Comparison of ENCODE assay signal across 8 cellular contexts in the genomic region with DNA sequence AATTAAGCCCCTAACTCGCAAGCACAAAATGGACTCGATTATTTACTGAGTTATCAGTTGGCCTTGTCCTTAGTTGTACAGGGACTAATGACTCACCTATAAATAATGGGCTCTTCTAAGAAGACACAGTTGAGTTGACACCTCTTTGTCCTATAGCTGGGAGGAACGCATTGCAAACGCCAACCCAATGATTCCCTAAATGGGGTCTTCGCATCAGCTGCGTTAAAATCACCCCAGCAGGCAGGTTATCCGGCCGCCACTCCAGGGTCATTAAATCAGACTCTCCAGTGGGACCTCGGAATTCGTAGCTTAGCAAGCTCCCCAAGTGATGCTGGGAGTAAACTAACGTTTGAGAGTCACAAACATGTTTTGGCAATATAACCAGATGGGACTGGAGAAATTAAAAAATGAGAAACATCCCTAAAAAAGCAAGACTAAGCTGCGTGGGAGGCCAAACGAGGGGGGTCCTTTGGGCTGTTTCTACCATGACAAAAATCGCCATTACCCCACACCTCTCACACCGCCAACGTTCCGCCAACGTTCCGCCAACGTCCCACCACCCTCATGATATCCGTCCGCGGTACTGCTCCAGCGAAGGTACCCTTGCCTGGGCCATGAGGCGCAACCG. TPM values are rescaled to one million over a fixed set of nuclear protein-coding genes. Genes with fewer than 3 reads are reported as not detected.
A peak's percentile ranks its signal among the peaks of the same experiment; 100 is the strongest.
DNase-seq lines count a peak whose midpoint lies in the region; ATAC-seq and TF ChIP-seq lines count a peak whose summit lies in the region.

No MANE protein-coding gene starts in this region.

- no peaks in the 10 kb centered on the region for H3K27me3 ChIP-seq in right lobe of liver
- H3K27me3 ChIP-seq in tibial artery = no peaks in the 10 kb centered on the region

- H3K36me3 ChIP-seq in right lobe of liver (peaks cover 0 to 11% (median 0%) of the 10 kb centered on the region in 4 donors), tibial artery (peaks cover 0 to 12% (median 8%) of the 10 kb centered on the region in 3 donors)

- ATAC-seq in right lobe of liver (no peak), GM21515 (IDR thresholded peaks at IDR 0.05; ENCODE audit: unreplicated experiment) (no peak), HG02798 (IDR thresholded peaks at IDR 0.05; ENCODE audit: poor library complexity, unreplicated experiment) (no peak)

- CTCF ChIA-PET in AG04449 (lab: Yijun Ruan, JAX) = interaction anchor here (1.0 to 2.4 kb wide), 5 partner anchors 11 to 51 kb away, joined by 3 to 14 read pairs (median 5); no protein-coding TSS in a partner anchor

- H3K4me3 ChIP-seq in AG04449 (ENCODE audit: low read depth, low read length) = peak overlapping the region; percentile 93
- peak overlapping the region; percentile 66 to 88 (median 83) for H3K4me3 ChIP-seq in right lobe of liver
- peak overlapping the region; percentile 78 to 87 for H3K4me3 ChIP-seq in tibial artery

- H3K9me3 ChIP-seq in right lobe of liver (no peaks in the 10 kb centered on the region), tibial artery (no peaks in the 10 kb centered on the region)

- DNase-seq in AG04449 (ENCODE audit: low read depth, low spot score) (no peak), HK-2 (ENCODE audit: unreplicated experiment) (peak; percentile 30), right lobe of liver (no peak), tibial artery (no peak), NOMO-1 treated with DMSO at 0.1 percent for 48 hours (lab: John Stamatoyannopoulos, UW; ENCODE audit: unreplicated experiment) (no peak)

- H3K4me1 ChIP-seq in right lobe of liver (peaks cover 2 to 35% (median 11%) of the 10 kb centered on the region in 4 donors), tibial artery (peaks cover 9 to 52% (median 38%) of the 10 kb centered on the region in 4 donors)

- intact Hi-C loops in right lobe of liver (cut with DNase I) = no loop called here
- intact Hi-C loops in tibial artery (cut with DNase I; ENCODE audit: low total_unique reads) = no loop called here

- POLR2A ChIA-PET in AG04449 (lab: Yijun Ruan, JAX) = interaction anchor here (1.8 to 3.9 kb wide), 2 partner anchors 16 to 21 kb away, joined by 7 to 36 read pairs; no protein-coding TSS in a partner anchor

- TF ChIP-seq CTCF in AG04449 (IDR thresholded peaks at IDR 0.05; ENCODE audit: insufficient read depth, low read length, missing control alignments) (no peak), right lobe of liver (IDR thresholded peaks at IDR 0.05) (no peak), tibial artery (IDR thresholded peaks at IDR 0.05) (no peak)

- H3K27ac ChIP-seq in adipose tissue (ENCODE audit: low read depth, low read length) (peak overlapping the region; percentile 7), right lobe of liver (peak overlapping the region; percentile 84 to 94 (median 91)), tibial artery (peak overlapping the region; percentile 94 to 95)

- WGBS in adipose tissue, 3 donors = 6 to 7% (median 6%) methylated on average over 26 of the region's 26 CpGs
- 4% methylated on average over 18 of the region's 26 CpGs for WGBS in right lobe of liver (ENCODE audit: insufficient coverage, low coverage, low lambda C conversion rate, missing lambda C conversion rate)

- no peak for TF ChIP-seq POLR2A in right lobe of liver (IDR thresholded peaks at IDR 0.05)

RNA-seq across cellular contexts. Expression of gene NFE2L1, which starts 0.9 kb away (rescaled TPM):
- polyA plus RNA-seq in adipose tissue = 100 to 1,000 TPM in 1 of 3 donors, 10 to 100 TPM in 2; 29.9 to 183 (median 91.0) TPM
- 100 to 1,000 TPM in 4 of 6 experiments, 10 to 100 TPM in 2; 63.1 to 156 (median 117) TPM for total RNA-seq in right lobe of liver

RNA-seq across cellular contexts. Expression of gene COPZ2, which starts 9.6 kb away (rescaled TPM):
- 100 to 1,000 TPM in 1 of 3 donors, 10 to 100 TPM in 1, 1 to 10 TPM in 1; 6.8 to 115 (median 49.1) TPM for polyA plus RNA-seq in adipose tissue
- 10 to 100 TPM; 18.9 to 26.6 (median 23.8) TPM for total RNA-seq in right lobe of liver

RNA-seq across cellular contexts. Expression of gene CBX1, which starts 54.1 kb away (rescaled TPM):
- 10 to 100 TPM; 14.8 to 55.2 (median 20.8) TPM for polyA plus RNA-seq in adipose tissue
- 10 to 100 TPM in 2 of 6 experiments, 1 to 10 TPM in 4; 7.0 to 10.5 (median 9.9) TPM for total RNA-seq in right lobe of liver

Comparison
In these comparisons a context has a peak if more than half of its experiments do, and no peak if none do; other contexts are left out.
1. H3K27ac ChIP-seq: peak in every context shown above with its lines; median percentile 94 in tibial artery; 91 in right lobe of liver; 7 in adipose tissue.